Comparison of ENCODE assay signal across 15 cellular contexts in the genomic region with DNA sequence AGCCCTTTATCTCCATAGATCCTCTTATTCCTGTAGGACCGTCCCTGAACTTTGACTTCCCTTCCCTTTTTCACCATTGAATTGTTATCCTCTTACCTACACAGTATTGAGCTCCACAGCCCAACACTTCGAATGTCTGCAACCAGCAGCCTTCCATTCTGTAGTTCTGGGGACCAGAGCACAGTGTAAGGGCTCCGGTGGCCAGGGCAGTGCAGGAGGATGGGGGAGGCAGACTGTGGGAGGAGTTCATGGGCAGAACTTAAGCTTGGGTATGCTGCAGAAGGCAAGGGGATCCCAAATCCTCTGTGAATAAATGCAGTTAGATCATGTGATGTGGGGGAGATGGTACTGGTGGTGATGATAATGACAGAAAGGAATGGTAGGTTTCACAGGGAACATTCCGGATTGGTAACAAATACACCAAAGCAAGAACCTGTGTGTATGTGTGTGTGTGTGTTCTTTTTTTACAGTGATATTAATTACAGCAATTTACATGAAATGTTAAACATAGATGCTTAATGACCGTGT.
"Had no signal": no experiment of that assay in that cellular context is flagged by ENCODE, and none has a peak within 500 bp of the region (broad histone marks: within the 10 kb centered on the region; RNA-seq: fewer than 3 reads in every experiment).

No MANE protein-coding gene starts in this region.

- DNase-seq: activated CD4-positive, CD25-positive, alpha-beta regulatory T cell treated with anti-CD3 and anti-CD28 coated beads, Interleukin-2, amount 50 U/mL, for 72 hours; amniotic stem cell; body of pancreas; cortex of kidney; effector CD4-positive, alpha-beta T cell; esophagus squamous epithelium; kidney; pancreas; T-helper 1 cell; T1000; thyroid gland had no signal

- H3K4me1 Mint-ChIP-seq: activated naive CD4-positive, alpha-beta T cell treated with anti-CD3 and anti-CD28 coated beads, Interleukin-2, amount 50 U/mL, for 24 hours; stimulated activated memory B cell treated with anti-CD40 and anti-IgM and Interleukin-4, amounts not matched to agents 10 μg/mL and 1 μg/mL and 100 μg/mL, for 72 hours had no signal

- H3K27ac Mint-ChIP-seq: activated naive CD4-positive, alpha-beta T cell treated with anti-CD3 and anti-CD28 coated beads, Interleukin-2, amount 50 U/mL, for 24 hours; activated T-helper 2 cell treated with anti-CD3 and anti-CD28 coated beads, Interferon-gamma antibody, Interleukin-2, Interleukin-4, amounts not matched to agents 10 μg/mL and 5 μg/mL and 100 μg/mL, durations not matched to agents 14 hours and 24 hours and 36 hours; stimulated activated memory B cell treated with anti-CD40 and anti-IgM and Interleukin-4, amounts not matched to agents 10 μg/mL and 1 μg/mL and 100 μg/mL, for 72 hours had no signal

- H3K9me3 ChIP-seq: body of pancreas, esophagus squamous epithelium, pancreas, thyroid gland had no signal

- ATAC-seq: body of pancreas; stimulated activated memory B cell treated with anti-CD40 and anti-IgM and Interleukin-4, amounts not matched to agents 10 μg/mL and 1 μg/mL and 100 μg/mL, for 72 hours had no signal

- H3K4me3 Mint-ChIP-seq: activated naive CD4-positive, alpha-beta T cell treated with anti-CD3 and anti-CD28 coated beads, Interleukin-2, amount 50 U/mL, for 24 hours; stimulated activated memory B cell treated with anti-CD40 and anti-IgM and Interleukin-4, amounts not matched to agents 10 μg/mL and 1 μg/mL and 100 μg/mL, for 72 hours had no signal

- H3K9me3 Mint-ChIP-seq: activated naive CD4-positive, alpha-beta T cell treated with anti-CD3 and anti-CD28 coated beads, Interleukin-2, amount 50 U/mL, for 24 hours; activated T-helper 2 cell treated with anti-CD3 and anti-CD28 coated beads, Interferon-gamma antibody, Interleukin-2, Interleukin-4, amounts not matched to agents 10 μg/mL and 5 μg/mL and 100 μg/mL, durations not matched to agents 14 hours and 24 hours and 36 hours; stimulated activated memory B cell treated with anti-CD40 and anti-IgM and Interleukin-4, amounts not matched to agents 10 μg/mL and 1 μg/mL and 100 μg/mL, for 72 hours had no signal

- H3K36me3 ChIP-seq: esophagus squamous epithelium, pancreas, thyroid gland had no signal

- FAIRE-seq: endothelial cell of umbilical vein, kidney, pancreas had no signal

- H3K27ac ChIP-seq: esophagus squamous epithelium, thyroid gland had no signal

- H3K4me3 ChIP-seq: body of pancreas, esophagus squamous epithelium, pancreas, thyroid gland had no signal

- H3K27me3 Mint-ChIP-seq: activated naive CD4-positive, alpha-beta T cell treated with anti-CD3 and anti-CD28 coated beads, Interleukin-2, amount 50 U/mL, for 24 hours; stimulated activated memory B cell treated with anti-CD40 and anti-IgM and Interleukin-4, amounts not matched to agents 10 μg/mL and 1 μg/mL and 100 μg/mL, for 72 hours had no signal

- H3K27me3 ChIP-seq: body of pancreas, esophagus squamous epithelium, pancreas, thyroid gland had no signal

- H3K36me3 Mint-ChIP-seq: activated naive CD4-positive, alpha-beta T cell treated with anti-CD3 and anti-CD28 coated beads, Interleukin-2, amount 50 U/mL, for 24 hours; stimulated activated memory B cell treated with anti-CD40 and anti-IgM and Interleukin-4, amounts not matched to agents 10 μg/mL and 1 μg/mL and 100 μg/mL, for 72 hours had no signal

- H3K4me1 ChIP-seq: esophagus squamous epithelium, thyroid gland had no signal
